Comparison of ENCODE assay signal across 26 cellular contexts in genomic region chr2:105181282-105181681, GRCh38.
DNase-seq lines count a peak whose midpoint lies in the region; ATAC-seq, FAIRE-seq and TF ChIP-seq lines count a peak whose summit lies in the region.
"Had no signal": no experiment of that assay in that cellular context is flagged by ENCODE, and none has a peak within 500 bp of the region (broad histone marks: within the 10 kb centered on the region; RNA-seq: fewer than 3 reads in every experiment).

No MANE protein-coding gene starts in this region.

- H2AFZ ChIP-seq in HepG2 (ENCODE audit: low read length) (no peak overlapping the region), H1 (ENCODE audit: low read length) (no peak overlapping the region; the same call in 1 of the 2 replicates), neural progenitor cell (replicated peaks) (peak overlapping the region; percentile 95)
- H2AFZ ChIP-seq: GM23248, PC-9 had no signal

- no peaks in the 10 kb centered on the region for H3K9me3 Mint-ChIP-seq in neural progenitor cell
- H3K9me3 Mint-ChIP-seq: CD8-positive, alpha-beta memory T cell; HFFc6 had no signal

- peaks cover 4% of the 10 kb centered on the region for H3K4me1 Mint-ChIP-seq in neural progenitor cell

- ATAC-seq in right lobe of liver (peak; percentile 27 to 64 (median 47)), HepG2 (no peak), HG02870 (IDR thresholded peaks at IDR 0.05; ENCODE audit: unreplicated experiment) (no peak)

- no peak overlapping the region for H3K4ac ChIP-seq in H1 (replicated peaks; ENCODE audit: insufficient read length, low read depth, low read length)

- no peak overlapping the region for H2BK15ac ChIP-seq in H1 (ENCODE audit: low read length)

- H2BK120ac ChIP-seq in H1 (replicated peaks; ENCODE audit: low read depth, low read length), result no peak overlapping the region

- H3K9me3 ChIP-seq in right lobe of liver (no peaks in the 10 kb centered on the region), HepG2 (ENCODE audit: low read length) (no peaks in the 10 kb centered on the region), H1 (ENCODE audit: insufficient read depth in 2 of 2, low read depth in 1 of 2, low read length in 1 of 2) (no peaks in the 10 kb centered on the region), neural progenitor cell (ENCODE audit: low read depth) (no peaks in the 10 kb centered on the region), spleen (no peaks in the 10 kb centered on the region)
- H3K9me3 ChIP-seq: HAP-1, MG63, SJSA1 had no signal

- H3K4me1 ChIP-seq in right lobe of liver (no peaks in the 10 kb centered on the region), HepG2 (ENCODE audit: insufficient read depth, low read length) (peaks cover 8% of the 10 kb centered on the region), H1 (replicated peaks in 1 of 4; ENCODE audit: control insufficient read depth in 3 of 4, insufficient read depth in 4 of 4, low read length in 3 of 4) (peaks cover 6 to 17% (median 13%) of the 10 kb centered on the region in 4 experiments), neural progenitor cell (peaks cover 15% of the 10 kb centered on the region), spleen (peaks cover 0 to 13% (median 4%) of the 10 kb centered on the region in 6 donors)
- H3K4me1 ChIP-seq: HAP-1, SJSA1 had no signal

- no peak overlapping the region for H3K9ac ChIP-seq in HepG2 (ENCODE audit: insufficient read depth, low read depth, low read length)
- no peak overlapping the region for H3K9ac ChIP-seq in H1 (replicated peaks in 1 of 4; ENCODE audit: extremely low read depth in 1 of 4, low read depth in 3 of 4, low read length in 3 of 4)
- H3K9ac ChIP-seq in neural progenitor cell, result no peak overlapping the region
- H3K9ac ChIP-seq: GM23248 had no signal

- no peak overlapping the region for H2AK5ac ChIP-seq in H1 (ENCODE audit: low read depth, low read length)

- H3K27ac ChIP-seq in right lobe of liver (no peak overlapping the region), HepG2 (ENCODE audit: extremely low read length, insufficient read depth, low read length) (no peak overlapping the region), H1 (ENCODE audit: low read depth, low read length) (no peak overlapping the region), neural progenitor cell (no peak overlapping the region), spleen (no peak overlapping the region)
- H3K27ac ChIP-seq: 22Rv1, GM23248, HL-60, PC-9, SJSA1 had no signal

- DNase-seq in right lobe of liver (no peak), HepG2 (ENCODE audit: low spot score) (no peak), H1 (ENCODE audit: low read depth in 1 of 2, low spot score in 2 of 2) (no peak), neural progenitor cell (ENCODE audit: low spot score) (no peak), spleen (no peak), HT-29 (ENCODE audit: low spot score) (no peak), DMS79 (lab: John Stamatoyannopoulos, UW) (no peak)
- DNase-seq: CD8-positive, alpha-beta memory T cell; DMS 273 treated with DMSO at 0.1 percent for 48 hours; GM23248; HFFc6; KBM-7; MG63; NCI-H2029; NCI-H446 treated with DMSO at 0.1 percent for 48 hours; NCI-H526 treated with DMSO at 0.1 percent for 48 hours; PC-9; Right ventricle myocardium superior had no signal

- H3K27ac Mint-ChIP-seq in neural progenitor cell, result no peak overlapping the region
- H3K27ac Mint-ChIP-seq: B cell, CD14-positive monocyte, HFFc6 had no signal

- in situ Hi-C loops in HepG2 (cut with HindIII; ENCODE audit: extremely low pct_ligation_motif_present, low pct_unique_long_range_greater_than_20kb), result no loop called here

- H2BK20ac ChIP-seq in H1 (ENCODE audit: low read length), result no peak overlapping the region

- H3K79me2 ChIP-seq in HepG2 (ENCODE audit: insufficient read depth, low read length), result no peaks in the 10 kb centered on the region
- no peaks in the 10 kb centered on the region for H3K79me2 ChIP-seq in H1 (ENCODE audit: control insufficient read depth in 1 of 2, insufficient read depth in 2 of 2, low read length in 2 of 2)
- no peaks in the 10 kb centered on the region for H3K79me2 ChIP-seq in neural progenitor cell (ENCODE audit: low read depth)

- TF ChIP-seq EP300 in HepG2 (IDR thresholded peaks at IDR 0.05; ENCODE audit: low read depth in 2 of 2, low read length in 2 of 2) (no peak), HepG2 (CRISPR knock-in tag; IDR thresholded peaks at IDR 0.05; ENCODE audit: borderline replicate concordance) (no peak), H1 (IDR thresholded peaks at IDR 0.05; ENCODE audit: borderline replicate concordance in 1 of 2, low read depth in 2 of 2, low read length in 2 of 2) (no peak)

- H3K27me3 ChIP-seq in right lobe of liver (no peaks in the 10 kb centered on the region), HepG2 (ENCODE audit: control insufficient read depth in 1 of 2, insufficient read depth in 2 of 2, low read length in 2 of 2) (peaks cover 3 to 61% of the 10 kb centered on the region in 2 experiments; a peak in 4 of 5 replicates), H1 (replicated peaks in 1 of 4; ENCODE audit: control insufficient read depth in 3 of 4, extremely low read depth in 1 of 4, insufficient read depth in 3 of 4, low read length in 3 of 4) (peaks cover 0 to 22% (median 14%) of the 10 kb centered on the region in 4 experiments; a peak in 6 of 7 replicates), neural progenitor cell (peaks cover 29% of the 10 kb centered on the region), spleen (replicated peaks in 1 of 7) (peaks cover 0 to 13% (median 0%) of the 10 kb centered on the region in 7 donors)
- H3K27me3 ChIP-seq: SJSA1 had no signal

- BruUV-seq in HepG2 (replicated peaks; lab: Mats Ljungman, UMichigan), result no TSS peak

- H4K20me1 ChIP-seq in HepG2 (ENCODE audit: insufficient read depth, low read length), result no peaks in the 10 kb centered on the region
- no peaks in the 10 kb centered on the region for H4K20me1 ChIP-seq in H1 (replicated peaks in 1 of 2; ENCODE audit: control insufficient read depth in 1 of 2, insufficient read depth in 2 of 2, low read length in 2 of 2)
- H4K20me1 ChIP-seq in neural progenitor cell (ENCODE audit: low read depth), result no peaks in the 10 kb centered on the region

- no peak overlapping the region for H2BK5ac ChIP-seq in H1 (ENCODE audit: low read depth, low read length)

- no peak for TF ChIP-seq POLR2A in right lobe of liver (IDR thresholded peaks at IDR 0.05)
- TF ChIP-seq POLR2A in HepG2 (IDR thresholded peaks at IDR 0.05; ENCODE audit: insufficient read depth in 1 of 2, low read depth in 2 of 2, low read length in 2 of 2), result no peak
- no peak for TF ChIP-seq POLR2A in H1 (IDR thresholded peaks at IDR 0.05; ENCODE audit: control extremely low read depth in 1 of 2, low read depth in 2 of 2, low read length in 2 of 2)
- TF ChIP-seq POLR2A in spleen (IDR thresholded peaks at IDR 0.05), result no peak

- no peak overlapping the region; the same call in 1 of the 2 replicates for H4K8ac ChIP-seq in H1 (ENCODE audit: extremely low read depth, insufficient read depth, low read length)

- H3K4me3 ChIP-seq in right lobe of liver (no peak overlapping the region), HepG2 (replicated peaks in 1 of 3; ENCODE audit: insufficient read depth in 1 of 3, low read depth in 2 of 3, low read length in 3 of 3) (no peak overlapping the region), H1 (ENCODE audit: extremely low read depth in 1 of 4, insufficient read depth in 2 of 4, low read depth in 3 of 4, low read length in 4 of 4) (no peak overlapping the region), neural progenitor cell (no peak overlapping the region), spleen (no peak overlapping the region)
- H3K4me3 ChIP-seq: GM23248, HAP-1, MG63, PC-9, SJSA1 had no signal

- TF ChIP-seq RAD21 in HepG2 (CRISPR knock-in tag; IDR thresholded peaks at IDR 0.05), result no peak
- no peak for TF ChIP-seq RAD21 in H1 (IDR thresholded peaks at IDR 0.05 in 1 of 2, conservative IDR thresholded peaks at IDR 0.05 in 1 of 2; ENCODE audit: low read depth in 2 of 2, low read length in 2 of 2)

- H3F3A ChIP-seq in neural progenitor cell (ENCODE audit: low read depth), result no peaks in the 10 kb centered on the region

- WGBS in right lobe of liver (ENCODE audit: insufficient coverage, low coverage, low lambda C conversion rate, missing lambda C conversion rate), result 17% methylated on average over 6 of the region's 6 CpGs
- 14% methylated on average over 6 of the region's 6 CpGs for WGBS in HepG2 (ENCODE audit: low lambda C conversion rate)
- 85% methylated on average over 6 of the region's 6 CpGs; no CpG with 5 or more reads in 1 of the 2 experiments for WGBS in H1 (ENCODE audit: extremely low coverage in 1 of 2, insufficient coverage in 1 of 2, insufficient read length in 1 of 2, insufficient replicate concordance in 2 of 2, low coverage in 1 of 2, low lambda C conversion rate in 2 of 2, missing lambda C conversion rate in 1 of 2), 2 experiments
- 23 to 37% (median 24%) methylated on average over 6 of the region's 6 CpGs for WGBS in spleen, 5 donors

- H3K36me3 ChIP-seq in right lobe of liver (no peaks in the 10 kb centered on the region), HepG2 (replicated peaks in 1 of 2; ENCODE audit: control insufficient read depth in 1 of 2, insufficient read depth in 2 of 2, low read length in 2 of 2) (no peaks in the 10 kb centered on the region), H1 (ENCODE audit: control insufficient read depth in 2 of 4, insufficient read depth in 4 of 4, low read length in 3 of 4) (no peaks in the 10 kb centered on the region), neural progenitor cell (no peaks in the 10 kb centered on the region), spleen (no peaks in the 10 kb centered on the region)
- H3K36me3 ChIP-seq: HAP-1, MG63, SJSA1 had no signal

- no peak overlapping the region for H4K91ac ChIP-seq in H1 (replicated peaks; ENCODE audit: insufficient read length, low read length)

- FAIRE-seq in HepG2 (lab: Jason Lieb, UNC), result no peak
- FAIRE-seq in H1 (lab: Jason Lieb, UNC), result no peak
- FAIRE-seq: GM18507 had no signal

- no peak overlapping the region for H3K4me3 Mint-ChIP-seq in neural progenitor cell
- H3K4me3 Mint-ChIP-seq: B cell; CD8-positive, alpha-beta memory T cell; HFFc6 had no signal

- peak overlapping the region; percentile 28; the same call in 1 of the 2 replicates for H2BK12ac ChIP-seq in H1 (ENCODE audit: low read depth, low read length)

- peak overlapping the region; percentile 4 for H3K23ac ChIP-seq in H1 (ENCODE audit: insufficient read length)

- H3K27me3 Mint-ChIP-seq in neural progenitor cell (ENCODE audit: insufficient read depth, low read depth), result peaks cover 17% of the 10 kb centered on the region
- H3K27me3 Mint-ChIP-seq: B cell had no signal

- POLR2A ChIA-PET in HepG2 (lab: Yijun Ruan, JAX) (no interaction called here), H1 (lab: Charles Lee; ENCODE audit: partially characterized antibody) (no interaction called here)

- no peaks in the 10 kb centered on the region for H3K23me2 ChIP-seq in H1 (ENCODE audit: low read depth, low read length)

- H4K5ac ChIP-seq in H1 (ENCODE audit: insufficient read length, low read depth, low read length), result no peak overlapping the region

- H3K56ac ChIP-seq in H1 (replicated peaks; ENCODE audit: insufficient read length, low read depth, low read length), result no peak overlapping the region

- no peaks in the 10 kb centered on the region for H3K79me1 ChIP-seq in H1 (ENCODE audit: low read depth, low read length)

- no peaks in the 10 kb centered on the region for H3K36me3 Mint-ChIP-seq in neural progenitor cell
- H3K36me3 Mint-ChIP-seq: CD14-positive monocyte; CD8-positive, alpha-beta memory T cell had no signal

- TF ChIP-seq CTCF in right lobe of liver (IDR thresholded peaks at IDR 0.05) (no peak), HepG2 (CRISPR knock-in tag; IDR thresholded peaks at IDR 0.05) (no peak), H1 (IDR thresholded peaks at IDR 0.05; ENCODE audit: control extremely low read depth in 1 of 3, insufficient read depth in 1 of 3, low read depth in 1 of 3, low read length in 3 of 3) (no peak), neural progenitor cell (IDR thresholded peaks at IDR 0.05) (no peak), spleen (IDR thresholded peaks at IDR 0.05 in 8 of 11, conservative IDR thresholded peaks at IDR 0.05 in 3 of 11) (no peak)

- H3K4me2 ChIP-seq in HepG2 (ENCODE audit: low read depth, low read length) (no peak overlapping the region), H1 (ENCODE audit: insufficient read depth in 1 of 2, low read depth in 2 of 2, low read length in 2 of 2) (0 out of 4 replicates have a peak overlapping the region, but pooled peaks of 1 of the 2 experiments have one; percentile 30), neural progenitor cell (no peak overlapping the region)
- H3K4me2 ChIP-seq: PC-9 had no signal

- H3K18ac ChIP-seq in H1 (ENCODE audit: extremely low read depth, low read length), result no peak overlapping the region

- H3K14ac ChIP-seq in H1 (ENCODE audit: insufficient read length), result no peak overlapping the region

- intact Hi-C loops in right lobe of liver (cut with DNase I) (no loop called here), HepG2 (cut with micrococcal nuclease; ENCODE audit: unreplicated experiment) (no loop called here), spleen (cut with DNase I; ENCODE audit: low total_unique reads) (no loop called here)

- CTCF ChIA-PET in HepG2 (lab: Yijun Ruan, JAX; ENCODE audit: low intra/inter-chr PET ratio, low total read pairs) (no interaction called here), H1 (lab: Charles Lee; ENCODE audit: partially characterized antibody) (interaction anchor here (0.8 to 5.2 kb wide), 11 partner anchors 14 to 768 kb away, joined by 3 to 91 read pairs (median 6); no protein-coding TSS in a partner anchor)

Comparison
In these comparisons a context has a peak if more than half of its experiments do, and no peak if none do; other contexts are left out.
1. ATAC-seq: peak in right lobe of liver (4 of 4); none in HepG2 (single experiment) and HG02870 (single experiment).